In the genomic region with DNA sequence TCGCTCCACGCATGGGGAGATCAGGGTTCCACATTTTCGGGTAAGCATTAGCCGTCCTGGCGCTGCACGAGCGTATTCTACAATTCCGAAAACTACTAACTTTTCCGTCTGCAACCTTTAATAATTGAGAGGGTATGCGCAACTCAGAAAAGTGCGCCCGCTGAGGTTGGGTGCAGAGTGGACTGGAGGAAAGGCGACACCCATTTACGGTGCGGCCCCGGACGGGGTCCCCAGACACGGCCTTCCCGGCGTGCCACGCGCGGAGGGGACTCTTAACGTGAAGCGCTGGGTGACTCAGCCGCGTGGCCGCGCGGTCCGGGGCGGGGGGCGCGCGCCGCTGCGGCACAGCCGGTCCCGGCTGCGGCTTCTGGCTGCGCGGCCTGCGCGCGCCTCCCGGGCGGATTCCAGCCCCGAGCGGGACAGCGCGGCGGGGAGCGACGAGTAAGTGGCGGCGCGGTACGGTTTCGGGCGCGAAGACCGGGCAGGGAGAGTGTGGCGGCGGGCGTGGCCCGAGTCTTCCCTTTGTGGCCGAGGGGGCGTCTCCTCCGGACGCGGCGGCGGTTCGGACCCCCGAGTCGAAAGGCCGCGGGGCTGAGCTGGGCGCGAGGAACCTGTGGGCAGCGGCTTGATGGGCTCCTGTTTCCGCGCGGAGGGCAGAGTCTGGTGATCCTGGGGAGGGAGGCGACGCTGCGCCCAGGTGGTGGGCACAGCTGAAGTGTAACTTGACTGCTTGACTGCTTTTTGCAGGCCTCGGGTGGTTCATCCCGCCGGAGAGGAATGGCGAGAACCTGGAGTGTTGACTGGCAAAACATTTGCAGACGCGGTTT, we compare ENCODE assay signal across 8 cellular contexts. TPM values are rescaled to one million over a fixed set of nuclear protein-coding genes. Genes with fewer than 3 reads are reported as not detected.
DNase-seq lines count a peak whose midpoint lies in the region; ATAC-seq and TF ChIP-seq lines count a peak whose summit lies in the region.

Gene KCTD20, plus strand, starts transcription at position 330 of the 827 bp plus-strand sequence. CDS start 27,098 bp downstream, outside the sequence.
Gene PXT1, minus strand, starts transcription at position 184 of the 827 bp plus-strand sequence. CDS start 16,772 bp downstream, outside the sequence.

- H3K27ac ChIP-seq in CD4-positive, alpha-beta T cell (ENCODE audit: low read depth, low read length): peak within 1 kb of the TSS; percentile 92
- peak within 1 kb of the TSS; percentile 96 to 99 for H3K27ac ChIP-seq in lung (ENCODE audit: low read depth in 1 of 2, low read length in 1 of 2)

- peak; percentile 75 for ATAC-seq in CD4-positive, alpha-beta T cell (ENCODE audit: poor library complexity)
- ATAC-seq in GM19438 (IDR thresholded peaks at IDR 0.05; ENCODE audit: low read depth, unreplicated experiment) (peak; percentile 80), HG03565 (IDR thresholded peaks at IDR 0.05; ENCODE audit: unreplicated experiment) (peak; percentile 76), lung (ENCODE audit: insufficient read depth, low FRiP score) (peak; percentile 91)
- peak; percentile 83 for ATAC-seq in activated CD8-positive, alpha-beta T cell treated with anti-CD3 and anti-CD28 coated beads for 36 hours

- TF ChIP-seq CTCF in CD4-positive, alpha-beta T cell (IDR thresholded peaks at IDR 0.05): no peak
- no peak for TF ChIP-seq CTCF in activated CD8-positive, alpha-beta T cell treated with anti-CD3 and anti-CD28 coated beads for 36 hours (IDR thresholded peaks at IDR 0.05)
- no peak for TF ChIP-seq CTCF in lung (IDR thresholded peaks at IDR 0.05; ENCODE audit: control extremely low read depth, extremely low read depth)

- DNase-seq in CD4-positive, alpha-beta T cell: peak; percentile 69 to 88 (median 78)
- peak; percentile 82 for DNase-seq in NCI-H774 (lab: John Stamatoyannopoulos, UW)
- peak; percentile 94 for DNase-seq in activated CD8-positive, alpha-beta T cell treated with anti-CD3 and anti-CD28 coated beads for 36 hours
- peak; percentile 87 for DNase-seq in ecto neural progenitor cell (ENCODE audit: low spot score)
- peak; percentile 88 for DNase-seq in lung (ENCODE audit: low spot score)
- DNase-seq in stimulated activated CD4-positive, alpha-beta T cell treated with anti-CD3 and anti-CD28 coated beads, TNF-alpha, amount 100 ng/mL, for 1 hour (ENCODE audit: low read depth in 3 of 3, low spot score in 1 of 3): peak; percentile 62 to 77 (median 65)

- CTCF ChIA-PET in CD4-positive, alpha-beta T cell (lab: Charles Lee): interaction anchor here (1.2 to 1.3 kb wide), 2 partner anchors 14 to 20 kb away, joined by 3 to 7 read pairs; no protein-coding TSS in a partner anchor
- CTCF ChIA-PET in activated CD8-positive, alpha-beta T cell treated with anti-CD3 and anti-CD28 coated beads for 36 hours (lab: Charles Lee): interaction anchor here (0.7 to 2.2 kb wide), 4 partner anchors 13 to 173 kb away, joined by 3 to 11 read pairs (median 3); no protein-coding TSS in a partner anchor

- H3K27me3 Mint-ChIP-seq in CD4-positive, alpha-beta T cell: no peaks in the 10 kb centered on the region
- no peaks in the 10 kb centered on the region for H3K27me3 Mint-ChIP-seq in activated CD8-positive, alpha-beta T cell treated with anti-CD3 and anti-CD28 coated beads for 36 hours

- peak within 1 kb of the TSS; percentile 97 for H3K27ac Mint-ChIP-seq in CD4-positive, alpha-beta T cell
- peak within 1 kb of the TSS; percentile 98 for H3K27ac Mint-ChIP-seq in activated CD8-positive, alpha-beta T cell treated with anti-CD3 and anti-CD28 coated beads for 36 hours

- H3K27me3 ChIP-seq in CD4-positive, alpha-beta T cell (ENCODE audit: control insufficient read depth, insufficient read depth, low read length): no peaks in the 10 kb centered on the region
- no peaks in the 10 kb centered on the region for H3K27me3 ChIP-seq in lung (ENCODE audit: control insufficient read depth, insufficient read depth)

- peaks cover 22% of the 10 kb centered on the region for H3K36me3 Mint-ChIP-seq in CD4-positive, alpha-beta T cell (ENCODE audit: low read depth)
- H3K36me3 Mint-ChIP-seq in activated CD8-positive, alpha-beta T cell treated with anti-CD3 and anti-CD28 coated beads for 36 hours (ENCODE audit: low read depth): peaks cover 16% of the 10 kb centered on the region

- peak within 1 kb of the TSS; percentile 95 for H3K4me3 ChIP-seq in lung

- 0 to 1% methylated on average over 83 to 93 of the region's 93 CpGs for WGBS in lung, 2 donors

- H3K4me1 Mint-ChIP-seq in CD4-positive, alpha-beta T cell (ENCODE audit: low read depth): peaks cover 61% of the 10 kb centered on the region
- H3K4me1 Mint-ChIP-seq in activated CD8-positive, alpha-beta T cell treated with anti-CD3 and anti-CD28 coated beads for 36 hours (ENCODE audit: low read depth): peaks cover 40% of the 10 kb centered on the region

- no peaks in the 10 kb centered on the region for H3K9me3 Mint-ChIP-seq in CD4-positive, alpha-beta T cell
- H3K9me3 Mint-ChIP-seq in activated CD8-positive, alpha-beta T cell treated with anti-CD3 and anti-CD28 coated beads for 36 hours: no peaks in the 10 kb centered on the region

- peak within 1 kb of the TSS; percentile 99 for H3K4me3 Mint-ChIP-seq in CD4-positive, alpha-beta T cell
- H3K4me3 Mint-ChIP-seq in activated CD8-positive, alpha-beta T cell treated with anti-CD3 and anti-CD28 coated beads for 36 hours: peak within 1 kb of the TSS; percentile 97

- intact Hi-C loops in CD4-positive, alpha-beta T cell (cut with DNase I, micrococcal nuclease): loop anchor here (1.0 to 10.0 kb wide), 5 partner anchors 20 to 416 kb away; partner anchors contain the start of genes MAPK14 (in 1 of the 2) and SRSF3 (in 1 of the 2)
- intact Hi-C loops in activated CD8-positive, alpha-beta T cell treated with anti-CD3 and anti-CD28 coated beads for 36 hours (cut with micrococcal nuclease): loop anchor here (10.0 kb wide), 1 partner anchor 102 kb away; the partner anchor contains the start of gene STK38

- no peaks in the 10 kb centered on the region for H3K36me3 ChIP-seq in lung (ENCODE audit: control insufficient read depth in 2 of 2, insufficient read depth in 2 of 2, low read length in 2 of 2)

- no peaks in the 10 kb centered on the region for H3K9me3 ChIP-seq in CD4-positive, alpha-beta T cell (ENCODE audit: control insufficient read depth, low read length)
- H3K9me3 ChIP-seq in lung (ENCODE audit: control insufficient read depth in 2 of 2, insufficient read depth in 1 of 2, low read length in 1 of 2): no peaks in the 10 kb centered on the region

- POLR2A ChIA-PET in CD4-positive, alpha-beta T cell (lab: Charles Lee): interaction anchor here (0.9 to 1.7 kb wide), 10 partner anchors 11 to 322 kb away, joined by 3 to 10 read pairs (median 4); no protein-coding TSS in a partner anchor
- POLR2A ChIA-PET in activated CD8-positive, alpha-beta T cell treated with anti-CD3 and anti-CD28 coated beads for 36 hours (lab: Charles Lee): interaction anchor here (0.9 to 1.8 kb wide), 8 partner anchors 10 to 158 kb away, joined by 3 to 6 read pairs (median 4); partner anchors contain the start of genes BNIP5 and SRSF3

- H3K4me1 ChIP-seq in lung (ENCODE audit: control insufficient read depth in 2 of 2, insufficient read depth in 2 of 2, low read length in 2 of 2): peaks cover 3 to 15% of the 10 kb centered on the region in 2 donors

RNA-seq across cellular contexts. Expression of gene KCTD20, which starts in this region (rescaled TPM):
- total RNA-seq in CD4-positive, alpha-beta T cell: 10 to 100 TPM; 38.4 to 39.5 TPM
- total RNA-seq in activated CD8-positive, alpha-beta T cell treated with anti-CD3 and anti-CD28 coated beads for 36 hours: 10 to 100 TPM; 42.7 to 45.1 TPM
- total RNA-seq in lung: 10 to 100 TPM; 40.5 to 56.7 TPM
- 10 to 100 TPM; 11.5 to 31.6 TPM for polyA plus RNA-seq in lung

RNA-seq across cellular contexts. Expression of gene PXT1, which starts in this region (rescaled TPM):
- under 1 TPM; 0.55 to 0.59 TPM for total RNA-seq in CD4-positive, alpha-beta T cell
- under 1 TPM; 0.22 to 0.36 TPM for total RNA-seq in activated CD8-positive, alpha-beta T cell treated with anti-CD3 and anti-CD28 coated beads for 36 hours
- under 1 TPM in 1 of 2 donors, not detected in 1; 0.12 TPM for total RNA-seq in lung
- under 1 TPM in 1 of 2 donors, not detected in 1; 0.06 TPM for polyA plus RNA-seq in lung

Comparison
In these comparisons a context has a peak if more than half of its experiments do, and no peak if none do; other contexts are left out.
1. Peak in every context shown above with its lines: DNase-seq, ATAC-seq, H3K4me3 ChIP-seq and H3K27ac ChIP-seq.